ENCODE assay signal across 8 cellular contexts in the genomic region with DNA sequence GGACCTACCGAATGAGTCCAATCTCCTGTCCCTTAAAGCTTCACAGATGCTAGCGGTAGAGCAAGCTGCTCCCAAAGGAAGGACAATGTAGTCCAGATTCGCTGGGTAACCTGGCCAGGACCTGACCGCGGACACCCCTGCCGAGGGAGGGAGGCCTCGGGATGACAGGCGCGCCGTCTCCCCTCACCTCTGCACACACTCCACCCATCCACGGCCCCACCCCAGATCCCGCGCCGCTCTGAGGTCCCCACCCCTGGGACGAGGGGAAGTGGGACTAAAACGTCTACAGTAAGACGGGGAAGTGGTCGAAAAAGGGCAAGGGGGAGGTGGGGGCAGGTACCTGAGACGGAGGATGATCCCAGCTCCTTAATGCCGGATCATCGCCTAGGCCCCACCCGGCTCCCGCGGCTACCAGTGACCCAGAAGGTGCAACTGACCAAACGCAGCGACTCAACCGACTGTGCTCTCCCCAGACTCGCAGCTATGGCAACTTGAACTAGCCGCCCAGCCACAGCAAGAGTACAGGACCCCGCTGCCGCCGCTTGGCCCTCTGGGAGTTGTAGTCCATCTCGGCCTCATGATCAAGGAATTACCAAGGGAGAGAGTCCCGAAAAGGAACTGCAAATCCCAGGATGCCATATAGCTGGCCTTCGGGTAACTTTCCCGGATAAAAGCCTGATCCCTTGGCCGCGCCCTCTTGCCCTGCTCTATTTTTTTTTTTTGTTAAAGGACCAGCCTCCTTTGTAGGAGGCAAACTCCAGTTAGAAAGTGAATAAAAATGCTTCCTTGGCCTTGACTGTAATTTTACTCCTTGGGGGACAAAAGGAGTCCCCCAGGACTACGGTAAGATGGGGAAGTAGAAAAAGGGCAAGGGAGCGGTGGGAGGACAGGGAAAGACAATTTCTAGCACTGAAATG. TPM values are rescaled to one million over a fixed set of nuclear protein-coding genes. Genes with fewer than 3 reads are reported as not detected.
DNase-seq lines count a peak whose midpoint lies in the region; ATAC-seq, FAIRE-seq and TF ChIP-seq lines count a peak whose summit lies in the region.

A gene (minus strand): TSS at position 498 of the 917 bp plus-strand sequence.

- H2AFZ ChIP-seq in hepatocyte = peak within 1 kb of the TSS; percentile 77

- TF ChIP-seq CTCF in hepatocyte (IDR thresholded peaks at IDR 0.05; ENCODE audit: poor library complexity) (no peak), D721Med (IDR thresholded peaks at IDR 0.05; ENCODE audit: insufficient read depth, missing control alignments) (no peak)

- no peak for FAIRE-seq in D721Med (lab: Jason Lieb, UNC)

- peak within 1 kb of the TSS; percentile 33 for H3K27ac ChIP-seq in hepatocyte

- H3K4me3 ChIP-seq in hepatocyte = peak within 1 kb of the TSS; percentile 50

- H3K79me2 ChIP-seq in hepatocyte = no peaks in the 10 kb centered on the region

- H3K4me1 ChIP-seq in hepatocyte (ENCODE audit: insufficient read depth) = no peaks in the 10 kb centered on the region

- 1% methylated on average over 31 of the region's 40 CpGs for WGBS in hepatocyte (ENCODE audit: low lambda C conversion rate, missing lambda C conversion rate)

- DNase-seq in NCI-H2029 (lab: John Stamatoyannopoulos, UW) (peak; percentile 78), T1000 (lab: John Stamatoyannopoulos, UW) (peak; percentile 93), astrocyte of the hippocampus (ENCODE audit: low read depth, low spot score) (peak; percentile 99), hepatocyte (ENCODE audit: low spot score) (peak; percentile 96), renal cortical epithelial cell (ENCODE audit: low read depth) (peak; percentile 98), D721Med (ENCODE audit: insufficient read length, low spot score) (no peak)

- ATAC-seq in GM18511 (IDR thresholded peaks at IDR 0.05; ENCODE audit: unreplicated experiment) (peak; percentile 97), HG02981 (IDR thresholded peaks at IDR 0.05; ENCODE audit: unreplicated experiment) (peak; percentile 97)

- no peaks in the 10 kb centered on the region for H3K9me2 ChIP-seq in hepatocyte (replicated peaks; ENCODE audit: insufficient read depth)

- peak within 1 kb of the TSS; percentile 78 for H3K4me2 ChIP-seq in hepatocyte

- no peaks in the 10 kb centered on the region for H3K36me3 ChIP-seq in hepatocyte (replicated peaks; ENCODE audit: insufficient read depth, low read depth)

- no peaks in the 10 kb centered on the region for H3K9me3 ChIP-seq in hepatocyte (ENCODE audit: low read depth)

- H3K27me3 ChIP-seq in hepatocyte = no peaks in the 10 kb centered on the region

- no peaks in the 10 kb centered on the region for H4K20me1 ChIP-seq in hepatocyte (ENCODE audit: insufficient read depth, poor library complexity, severe bottlenecking)

RNA-seq across cellular contexts. Expression of the gene that starts here (rescaled TPM):
- 3.6 and 9.3 TPM in 2 replicates for total RNA-seq in hepatocyte
- polyA plus RNA-seq in hepatocyte = 1.4 and 2.7 TPM in 2 replicates
- 3.0 and 6.3 TPM in 2 replicates for total RNA-seq in renal cortical epithelial cell
